Comparison of ENCODE assay signal across 9 cellular contexts in the genomic region with DNA sequence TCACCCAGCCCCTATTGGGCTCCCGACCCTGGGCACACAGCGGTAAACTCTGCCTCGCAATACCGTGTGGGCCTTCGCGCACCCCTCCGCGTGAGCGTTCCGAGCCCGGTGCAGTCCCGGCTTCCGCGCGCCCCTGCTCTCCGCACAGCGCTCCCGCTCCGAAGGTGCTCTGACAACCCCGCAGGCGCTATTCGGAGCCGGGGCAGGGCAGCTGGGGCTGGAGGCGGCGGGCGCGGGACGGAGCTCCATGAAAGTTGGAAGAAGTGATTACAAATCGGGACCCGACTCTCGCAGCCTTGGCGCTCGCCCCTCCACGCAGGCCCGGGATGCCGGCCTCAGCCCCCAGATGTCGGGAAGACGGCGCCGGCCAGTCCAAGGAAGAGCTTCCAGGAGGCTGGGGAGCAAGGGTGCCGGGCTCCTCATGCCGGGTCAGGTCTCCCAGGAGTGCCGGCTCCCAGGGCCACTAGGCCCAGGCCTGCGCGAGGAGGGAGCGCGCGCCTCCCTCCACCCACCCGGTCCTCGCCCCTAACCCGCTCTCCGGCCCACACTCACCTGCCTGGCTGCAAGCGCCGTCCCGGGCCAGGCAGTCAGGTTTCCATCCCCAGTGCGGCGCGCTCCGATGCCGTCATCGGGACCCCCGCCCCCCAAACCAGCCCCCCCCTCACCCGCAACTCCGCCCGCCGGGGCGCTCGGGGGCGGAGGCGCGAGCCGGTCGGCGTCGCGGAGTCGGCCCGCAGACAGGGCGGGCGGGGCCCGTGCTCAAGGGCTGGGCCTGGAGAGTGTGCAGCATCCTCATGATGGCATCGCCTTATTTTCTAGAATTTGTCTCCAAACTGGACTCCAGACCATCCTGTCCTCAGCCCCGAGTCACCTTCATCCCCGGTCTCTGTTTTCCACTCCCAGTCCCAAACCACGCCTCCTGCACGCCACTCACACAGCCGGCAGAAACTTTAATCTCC. TPM values are rescaled to one million over a fixed set of nuclear protein-coding genes. Genes with fewer than 3 reads are reported as not detected.
A peak's percentile ranks its signal among the peaks of the same experiment; 100 is the strongest.
DNase-seq lines count a peak whose midpoint lies in the region; ATAC-seq, FAIRE-seq and TF ChIP-seq lines count a peak whose summit lies in the region.
"Had no signal": no experiment of that assay in that cellular context is flagged by ENCODE, and none has a peak within 500 bp of the region (broad histone marks: within the 10 kb centered on the region; RNA-seq: fewer than 3 reads in every experiment).

A gene with protein sequence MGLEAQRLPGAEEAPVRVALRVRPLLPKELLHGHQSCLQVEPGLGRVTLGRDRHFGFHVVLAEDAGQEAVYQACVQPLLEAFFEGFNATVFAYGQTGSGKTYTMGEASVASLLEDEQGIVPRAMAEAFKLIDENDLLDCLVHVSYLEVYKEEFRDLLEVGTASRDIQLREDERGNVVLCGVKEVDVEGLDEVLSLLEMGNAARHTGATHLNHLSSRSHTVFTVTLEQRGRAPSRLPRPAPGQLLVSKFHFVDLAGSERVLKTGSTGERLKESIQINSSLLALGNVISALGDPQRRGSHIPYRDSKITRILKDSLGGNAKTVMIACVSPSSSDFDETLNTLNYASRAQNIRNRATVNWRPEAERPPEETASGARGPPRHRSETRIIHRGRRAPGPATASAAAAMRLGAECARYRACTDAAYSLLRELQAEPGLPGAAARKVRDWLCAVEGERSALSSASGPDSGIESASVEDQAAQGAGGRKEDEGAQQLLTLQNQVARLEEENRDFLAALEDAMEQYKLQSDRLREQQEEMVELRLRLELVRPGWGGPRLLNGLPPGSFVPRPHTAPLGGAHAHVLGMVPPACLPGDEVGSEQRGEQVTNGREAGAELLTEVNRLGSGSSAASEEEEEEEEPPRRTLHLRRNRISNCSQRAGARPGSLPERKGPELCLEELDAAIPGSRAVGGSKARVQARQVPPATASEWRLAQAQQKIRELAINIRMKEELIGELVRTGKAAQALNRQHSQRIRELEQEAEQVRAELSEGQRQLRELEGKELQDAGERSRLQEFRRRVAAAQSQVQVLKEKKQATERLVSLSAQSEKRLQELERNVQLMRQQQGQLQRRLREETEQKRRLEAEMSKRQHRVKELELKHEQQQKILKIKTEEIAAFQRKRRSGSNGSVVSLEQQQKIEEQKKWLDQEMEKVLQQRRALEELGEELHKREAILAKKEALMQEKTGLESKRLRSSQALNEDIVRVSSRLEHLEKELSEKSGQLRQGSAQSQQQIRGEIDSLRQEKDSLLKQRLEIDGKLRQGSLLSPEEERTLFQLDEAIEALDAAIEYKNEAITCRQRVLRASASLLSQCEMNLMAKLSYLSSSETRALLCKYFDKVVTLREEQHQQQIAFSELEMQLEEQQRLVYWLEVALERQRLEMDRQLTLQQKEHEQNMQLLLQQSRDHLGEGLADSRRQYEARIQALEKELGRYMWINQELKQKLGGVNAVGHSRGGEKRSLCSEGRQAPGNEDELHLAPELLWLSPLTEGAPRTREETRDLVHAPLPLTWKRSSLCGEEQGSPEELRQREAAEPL (N-terminal part only) (minus strand): TSS at position 621 of the 959 bp plus-strand sequence. CDS start 2,537 bp downstream, outside the sequence.

- dilution Hi-C loops in keratinocyte (cut with MboI; ENCODE audit: extremely low pct_ligation_motif_present, low sequenced_read_pairs), result no loop called here

- no peaks in the 10 kb centered on the region for H4K20me1 ChIP-seq in keratinocyte (ENCODE audit: control insufficient read depth, extremely low read depth, insufficient read depth, low read length)

- H3K4me3 ChIP-seq in breast epithelium (peak within 1 kb of the TSS; percentile 73 to 86 (median 77)), keratinocyte (ENCODE audit: control insufficient read depth in 2 of 3, extremely low read depth in 1 of 3, insufficient read depth in 2 of 3, low read depth in 1 of 3, low read length in 3 of 3) (peak within 1 kb of the TSS; percentile 49 to 65 (median 53))

- TF ChIP-seq CTCF in breast epithelium (IDR thresholded peaks at IDR 0.05) (no peak), keratinocyte (optimal IDR thresholded peaks at IDR 0.05 in 1 of 3, IDR thresholded peaks at IDR 0.05 in 1 of 3, conservative IDR thresholded peaks at IDR 0.05 in 1 of 3; ENCODE audit: extremely low read depth in 1 of 3, insufficient read depth in 2 of 3, low read length in 3 of 3) (no peak)

- H3K9me3 ChIP-seq in breast epithelium, result no peaks in the 10 kb centered on the region
- H3K9me3 ChIP-seq in keratinocyte (ENCODE audit: control insufficient read depth, low read depth, low read length), result no peaks in the 10 kb centered on the region

- H3K27ac ChIP-seq in breast epithelium (peak within 1 kb of the TSS; percentile 71 to 77), keratinocyte (ENCODE audit: control insufficient read depth, insufficient read depth, low read length) (no peak within 1 kb of the TSS)

- H3K36me3 ChIP-seq in breast epithelium (no peaks in the 10 kb centered on the region), keratinocyte (ENCODE audit: control insufficient read depth in 2 of 2, extremely low read depth in 1 of 2, insufficient read depth in 2 of 2, low read length in 2 of 2) (no peaks in the 10 kb centered on the region)

- no peaks in the 10 kb centered on the region for H3K9me1 ChIP-seq in keratinocyte (ENCODE audit: control insufficient read depth, extremely low read depth, insufficient read depth, low read length)

- H3K27me3 ChIP-seq in breast epithelium (no peaks in the 10 kb centered on the region), keratinocyte (ENCODE audit: control insufficient read depth, extremely low read depth, insufficient read depth, low read length) (peaks cover 6% of the 10 kb centered on the region)

- TF ChIP-seq POLR2A in breast epithelium (IDR thresholded peaks at IDR 0.05), result no peak

- H3K4me1 ChIP-seq in breast epithelium, result no peaks in the 10 kb centered on the region
- H3K4me1 ChIP-seq in keratinocyte (ENCODE audit: control insufficient read depth, extremely low read depth, insufficient read depth, low read length), result peaks cover 3% of the 10 kb centered on the region

- intact Hi-C loops in breast epithelium (cut with DNase I; ENCODE audit: low total_unique reads), result no loop called here

- no peaks in the 10 kb centered on the region for H3K79me2 ChIP-seq in keratinocyte (ENCODE audit: control insufficient read depth, insufficient read depth, low read length)

- peak within 1 kb of the TSS; percentile 79 for H3K4me2 ChIP-seq in keratinocyte (ENCODE audit: control insufficient read depth, extremely low read depth, insufficient read depth, low read depth, low read length)

- FAIRE-seq in keratinocyte (lab: Jason Lieb, UNC), result no peak
- FAIRE-seq: GM18507 had no signal

- ATAC-seq in GM21515 (IDR thresholded peaks at IDR 0.05; ENCODE audit: unreplicated experiment), result no peak
- ATAC-seq in GM21576 (IDR thresholded peaks at IDR 0.05; ENCODE audit: unreplicated experiment), result no peak

- H3K9ac ChIP-seq in keratinocyte (ENCODE audit: control insufficient read depth, extremely low read depth, insufficient read depth, low read length), result peak within 1 kb of the TSS; percentile 45

- peak within 1 kb of the TSS; percentile 65 for H2AFZ ChIP-seq in keratinocyte (ENCODE audit: control insufficient read depth, low read length)

- peak; percentile 11 for DNase-seq in activated T-cell treated with anti-CD3 and anti-CD28 coated beads for 24 hours (ENCODE audit: low read depth)
- DNase-seq in activated T-cell treated with anti-CD3 and anti-CD28 coated beads for 4 hours, result no peak
- peak; percentile 19 for DNase-seq in NCI-H526 treated with DMSO at 0.1 percent for 48 hours (lab: John Stamatoyannopoulos, UW)
- DNase-seq in breast epithelium (ENCODE audit: low spot score in 2 of 2), result no peak
- no peak for DNase-seq in keratinocyte (ENCODE audit: low read depth, low spot score)
- peak; percentile 14 for DNase-seq in stimulated activated CD4-positive, alpha-beta T cell treated with anti-CD3 and anti-CD28 coated beads, Interleukin-4, amount 100 ng/mL, for 1 hour

RNA-seq across cellular contexts. Expression of the gene that starts here (rescaled TPM):
- 10 to 100 TPM; 10.1 to 14.4 (median 10.5) TPM for total RNA-seq in breast epithelium
- 0.54 to 0.82 TPM (median 0.75 TPM) in 3 replicates for polyA plus RNA-seq in keratinocyte
- polyA plus RNA-seq in keratinocyte (2011; ENCODE audit: low read depth), result 0.15 TPM
- polyA plus RNA-seq in keratinocyte (2011; cell fraction: cytosol; rRNA removed), result 0.28 and 0.65 TPM in 2 replicates
- 1.6 and 2.0 TPM in 2 replicates for polyA plus RNA-seq in keratinocyte (2011; cell fraction: nucleus; rRNA removed)
- 0.16 and 1.2 TPM in 2 replicates for polyA plus RNA-seq in keratinocyte (2012; ENCODE audit: low replicate concordance)
- 0.23 to 1.1 TPM (median 0.69 TPM) in 3 replicates for polyA minus RNA-seq in keratinocyte
- polyA minus RNA-seq in keratinocyte (2011; cell fraction: cytosol; rRNA and poly(A)+ RNA removed), result 0.77 TPM
- polyA minus RNA-seq in keratinocyte (2011; cell fraction: nucleus; rRNA and poly(A)+ RNA removed), result 1.1 and 2.0 TPM in 2 replicates

Comparison
In these comparisons a context has a peak if more than half of its experiments do, and no peak if none do; other contexts are left out.
1. DNase-seq: peak in activated T-cell treated with anti-CD3 and anti-CD28 coated beads for 24 hours (single experiment), NCI-H526 treated with DMSO at 0.1 percent for 48 hours (single experiment) and stimulated activated CD4-positive, alpha-beta T cell treated with anti-CD3 and anti-CD28 coated beads, Interleukin-4, amount 100 ng/mL, for 1 hour (single experiment); none in activated T-cell treated with anti-CD3 and anti-CD28 coated beads for 4 hours (single experiment), breast epithelium (0 of 2) and keratinocyte (single experiment).